ENCODE assay signal across 24 cellular contexts in the genomic region with DNA sequence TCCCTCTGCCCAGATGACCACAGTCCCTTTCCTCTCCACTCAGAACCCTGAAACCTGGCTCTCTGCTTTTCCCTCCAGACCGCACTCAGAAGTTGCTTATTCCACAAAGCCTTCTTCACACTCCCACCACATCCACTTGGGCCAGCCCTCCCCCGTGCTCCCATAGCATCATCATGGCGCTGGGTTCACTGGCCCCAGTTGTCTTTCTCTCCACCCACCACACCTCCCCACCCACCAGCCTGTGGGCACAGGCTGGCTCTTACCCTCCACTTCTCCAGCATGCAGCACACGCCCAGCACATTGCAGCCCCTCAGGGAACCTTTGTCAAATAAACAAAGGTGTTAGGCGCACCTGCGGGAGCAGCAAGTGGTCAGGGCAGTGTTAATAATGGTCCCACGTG.
A peak's percentile ranks its signal among the peaks of the same experiment; 100 is the strongest.
DNase-seq lines count a peak whose midpoint lies in the region; ATAC-seq and TF ChIP-seq lines count a peak whose summit lies in the region.
"Had no signal": no experiment of that assay in that cellular context is flagged by ENCODE, and none has a peak within 500 bp of the region (broad histone marks: within the 10 kb centered on the region; RNA-seq: fewer than 3 reads in every experiment).

No MANE protein-coding gene starts in this region.

- no peak overlapping the region for H3K4me2 ChIP-seq in neural progenitor cell

- peak; percentile 1 for DNase-seq in NCI-H2107 treated with DMSO at 0.1 percent for 48 hours (lab: John Stamatoyannopoulos, UW; ENCODE audit: unreplicated experiment)
- DNase-seq in NCI-H2107 (lab: John Stamatoyannopoulos, UW) = no peak
- DNase-seq in NCI-H146 (lab: John Stamatoyannopoulos, UW) = peak; percentile 87
- peak; percentile 5 for DNase-seq in NCI-H345 treated with DMSO at 0.1 percent for 48 hours (lab: John Stamatoyannopoulos, UW; ENCODE audit: unreplicated experiment)
- DNase-seq in neural progenitor cell (ENCODE audit: low spot score) = no peak
- DNase-seq in GM19238 (ENCODE audit: insufficient read length, low spot score) = no peak
- DNase-seq in kidney glomerular epithelial cell (lab: John Stamatoyannopoulos, UW) = no peak
- DNase-seq in right lobe of liver = no peak
- DNase-seq: DMS153, DND-41, GM23248, H7, IMR-90, KG1, MG63, NCI-H1105 treated with DMSO at 0.1 percent for 48 hours, NCI-H187, NCI-H2081 treated with DMSO at 0.1 percent for 48 hours, NCI-H226, NCI-H524, SHP77, T-cell had no signal

- H3K9ac ChIP-seq in neural progenitor cell = no peak overlapping the region
- H3K9ac ChIP-seq: GM23248 had no signal

- H3K27ac ChIP-seq in neural progenitor cell (no peak overlapping the region), right lobe of liver (no peak overlapping the region)
- H3K27ac ChIP-seq: GM23248, RWPE1 had no signal

- H3K4me1 ChIP-seq in neural progenitor cell = no peaks in the 10 kb centered on the region
- no peaks in the 10 kb centered on the region for H3K4me1 ChIP-seq in right lobe of liver

- no peaks in the 10 kb centered on the region for H3K9me3 Mint-ChIP-seq in neural progenitor cell
- H3K9me3 Mint-ChIP-seq: T-cell had no signal

- TF ChIP-seq CTCF in neural progenitor cell (IDR thresholded peaks at IDR 0.05) (no peak), right lobe of liver (IDR thresholded peaks at IDR 0.05) (no peak)

- intact Hi-C loops in right lobe of liver (cut with DNase I) = no loop called here

- peak overlapping the region; percentile 16 for H3K4me3 Mint-ChIP-seq in neural progenitor cell
- H3K4me3 Mint-ChIP-seq: T-cell had no signal

- ATAC-seq in right lobe of liver = no peak
- ATAC-seq: Panc1, T-cell had no signal

- H3K27ac Mint-ChIP-seq in neural progenitor cell = no peak overlapping the region
- H3K27ac Mint-ChIP-seq: T-cell had no signal

- no peaks in the 10 kb centered on the region for H3F3A ChIP-seq in neural progenitor cell (ENCODE audit: low read depth)

- WGBS in right lobe of liver (ENCODE audit: insufficient coverage, low coverage, low lambda C conversion rate, missing lambda C conversion rate) = 93% methylated on average over 7 of the region's 7 CpGs

- H3K79me2 ChIP-seq in neural progenitor cell (ENCODE audit: low read depth) = no peaks in the 10 kb centered on the region

- H3K27me3 Mint-ChIP-seq in neural progenitor cell (ENCODE audit: insufficient read depth, low read depth) = peaks cover 4% of the 10 kb centered on the region
- H3K27me3 Mint-ChIP-seq: T-cell had no signal

- H3K4me1 Mint-ChIP-seq in neural progenitor cell = peaks cover 19% of the 10 kb centered on the region
- H3K4me1 Mint-ChIP-seq: T-cell had no signal

- H3K4me3 ChIP-seq in neural progenitor cell (no peak overlapping the region), right lobe of liver (no peak overlapping the region)
- H3K4me3 ChIP-seq: GM23248, MG63 had no signal

- TF ChIP-seq POLR2A in right lobe of liver (IDR thresholded peaks at IDR 0.05) = no peak

- peaks cover 27% of the 10 kb centered on the region for H3K36me3 Mint-ChIP-seq in neural progenitor cell

- H3K36me3 ChIP-seq in neural progenitor cell (no peaks in the 10 kb centered on the region), right lobe of liver (peaks cover 0 to 6% (median 0%) of the 10 kb centered on the region in 4 donors)

- no peaks in the 10 kb centered on the region for H3K9me3 ChIP-seq in neural progenitor cell (ENCODE audit: low read depth)
- no peaks in the 10 kb centered on the region for H3K9me3 ChIP-seq in right lobe of liver
- H3K9me3 ChIP-seq: MG63 had no signal

- H2AFZ ChIP-seq in neural progenitor cell (replicated peaks) = no peak overlapping the region
- H2AFZ ChIP-seq: GM23248 had no signal

- H3K27me3 ChIP-seq in neural progenitor cell (no peaks in the 10 kb centered on the region), right lobe of liver (no peaks in the 10 kb centered on the region)
- H3K27me3 ChIP-seq: MG63 had no signal

- H4K20me1 ChIP-seq in neural progenitor cell (ENCODE audit: low read depth) = no peaks in the 10 kb centered on the region

Comparison
In these comparisons a context has a peak if more than half of its experiments do, and no peak if none do; other contexts are left out.
1. DNase-seq: peak in NCI-H2107 treated with DMSO at 0.1 percent for 48 hours (single experiment), NCI-H146 (single experiment) and NCI-H345 treated with DMSO at 0.1 percent for 48 hours (single experiment); none in NCI-H2107 (single experiment), neural progenitor cell (single experiment), GM19238 (single experiment), kidney glomerular epithelial cell (single experiment) and right lobe of liver (0 of 3).